Comparison of ENCODE assay signal across 2 cellular contexts in genomic region chr18:57802166-57802868, GRCh38.
TF ChIP-seq lines count a peak whose summit lies in the region.

No MANE protein-coding gene starts in this region.

TF ChIP-seq in H1, 55 proteins besides CTCF, POLR2A, EP300 and RAD21 (continued from another document):
- TF ChIP-seq RFX5 (IDR thresholded peaks at IDR 0.05; ENCODE audit: borderline replicate concordance, low read depth, low read length) (no peak), CTBP2 (IDR thresholded peaks at IDR 0.05; ENCODE audit: borderline replicate concordance, insufficient read depth, insufficient read length, low read length) (no peak), EGR1 (IDR thresholded peaks at IDR 0.05; ENCODE audit: borderline replicate concordance, low read depth, low read length) (no peak), BACH1 (IDR thresholded peaks at IDR 0.05; ENCODE audit: low read length) (no peak), TBP (IDR thresholded peaks at IDR 0.05; ENCODE audit: low read depth, low read length) (no peak), MAX (IDR thresholded peaks at IDR 0.05) (peak; percentile 14; the same call in 1 of the 2 replicates), NRF1 (IDR thresholded peaks at IDR 0.05; ENCODE audit: low read depth, low read length) (no peak), SAP30 (IDR thresholded peaks at IDR 0.05; ENCODE audit: insufficient read depth, insufficient replicate concordance, low read length) (peak; percentile 64), CBX8 (IDR thresholded peaks at IDR 0.05; ENCODE audit: borderline replicate concordance, low read depth, low read length) (no peak), SUZ12 (IDR thresholded peaks at IDR 0.05; ENCODE audit: low read length) (peak; percentile 54), SIN3A (conservative IDR thresholded peaks at IDR 0.05 in 1 of 2, IDR thresholded peaks at IDR 0.05 in 1 of 2; ENCODE audit: low read depth in 1 of 2, low read length in 2 of 2) (peak; percentile 42 to 50; a peak in 2 of 4 replicates), GTF2F1 (IDR thresholded peaks at IDR 0.05; ENCODE audit: borderline replicate concordance, low read depth, low read length) (no peak), SIRT6 (IDR thresholded peaks at IDR 0.05; ENCODE audit: low read length) (no peak)

TF ChIP-seq in neural cell, 6 proteins besides CTCF, POLR2A, EP300 and RAD21 (continued from another document):
- TF ChIP-seq, protein P1, sequence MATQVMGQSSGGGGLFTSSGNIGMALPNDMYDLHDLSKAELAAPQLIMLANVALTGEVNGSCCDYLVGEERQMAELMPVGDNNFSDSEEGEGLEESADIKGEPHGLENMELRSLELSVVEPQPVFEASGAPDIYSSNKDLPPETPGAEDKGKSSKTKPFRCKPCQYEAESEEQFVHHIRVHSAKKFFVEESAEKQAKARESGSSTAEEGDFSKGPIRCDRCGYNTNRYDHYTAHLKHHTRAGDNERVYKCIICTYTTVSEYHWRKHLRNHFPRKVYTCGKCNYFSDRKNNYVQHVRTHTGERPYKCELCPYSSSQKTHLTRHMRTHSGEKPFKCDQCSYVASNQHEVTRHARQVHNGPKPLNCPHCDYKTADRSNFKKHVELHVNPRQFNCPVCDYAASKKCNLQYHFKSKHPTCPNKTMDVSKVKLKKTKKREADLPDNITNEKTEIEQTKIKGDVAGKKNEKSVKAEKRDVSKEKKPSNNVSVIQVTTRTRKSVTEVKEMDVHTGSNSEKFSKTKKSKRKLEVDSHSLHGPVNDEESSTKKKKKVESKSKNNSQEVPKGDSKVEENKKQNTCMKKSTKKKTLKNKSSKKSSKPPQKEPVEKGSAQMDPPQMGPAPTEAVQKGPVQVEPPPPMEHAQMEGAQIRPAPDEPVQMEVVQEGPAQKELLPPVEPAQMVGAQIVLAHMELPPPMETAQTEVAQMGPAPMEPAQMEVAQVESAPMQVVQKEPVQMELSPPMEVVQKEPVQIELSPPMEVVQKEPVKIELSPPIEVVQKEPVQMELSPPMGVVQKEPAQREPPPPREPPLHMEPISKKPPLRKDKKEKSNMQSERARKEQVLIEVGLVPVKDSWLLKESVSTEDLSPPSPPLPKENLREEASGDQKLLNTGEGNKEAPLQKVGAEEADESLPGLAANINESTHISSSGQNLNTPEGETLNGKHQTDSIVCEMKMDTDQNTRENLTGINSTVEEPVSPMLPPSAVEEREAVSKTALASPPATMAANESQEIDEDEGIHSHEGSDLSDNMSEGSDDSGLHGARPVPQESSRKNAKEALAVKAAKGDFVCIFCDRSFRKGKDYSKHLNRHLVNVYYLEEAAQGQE (IDR thresholded peaks at IDR 0.05; ENCODE audit: borderline replicate concordance): no peak
- TF ChIP-seq EZH2 (IDR thresholded peaks at IDR 0.05; ENCODE audit: borderline replicate concordance, insufficient read depth, low read length, poor library complexity, severe bottlenecking) (no peak), MXI1 (conservative IDR thresholded peaks at IDR 0.05; ENCODE audit: poor library complexity, severe bottlenecking) (no peak), SMC3 (conservative IDR thresholded peaks at IDR 0.05; ENCODE audit: poor library complexity) (no peak), TAF1 (IDR thresholded peaks at IDR 0.05; ENCODE audit: low read depth) (no peak)
